8 cellular contexts compared by ENCODE assay signal in genomic region chr11:62706841-62707240, GRCh38. TPM values are rescaled to one million over a fixed set of nuclear protein-coding genes. Genes with fewer than 3 reads are reported as not detected.
A peak's percentile ranks its signal among the peaks of the same experiment; 100 is the strongest.
DNase-seq lines count a peak whose midpoint lies in the region; ATAC-seq and TF ChIP-seq lines count a peak whose summit lies in the region.

No MANE protein-coding gene starts in this region.

- TF ChIP-seq EP300 in gastroesophageal sphincter (IDR thresholded peaks at IDR 0.05), result no peak

- TF ChIP-seq CTCF in GM23338 (conservative IDR thresholded peaks at IDR 0.05; ENCODE audit: low read depth in 2 of 2) (no peak), WTC11 (IDR thresholded peaks at IDR 0.05) (no peak), gastroesophageal sphincter (IDR thresholded peaks at IDR 0.05) (no peak), retinal pigment epithelial cell (conservative IDR thresholded peaks at IDR 0.05; ENCODE audit: low read depth, low read length) (no peak)

- H3K4me3 ChIP-seq in GM23338, result peak overlapping the region; percentile 65
- H3K4me3 ChIP-seq in gastroesophageal sphincter, result peak overlapping the region in 1 of 2 donors; percentile 62
- peak overlapping the region; percentile 49 for H3K4me3 ChIP-seq in retinal pigment epithelial cell (ENCODE audit: low read length)

- no peak for ATAC-seq in GM23338
- ATAC-seq in WTC11, result no peak
- ATAC-seq in gastroesophageal sphincter, result no peak
- no peak for ATAC-seq in GM21515 (IDR thresholded peaks at IDR 0.05; ENCODE audit: unreplicated experiment)
- ATAC-seq in GM18498 (IDR thresholded peaks at IDR 0.05; ENCODE audit: unreplicated experiment), result no peak
- ATAC-seq in HG02759 (IDR thresholded peaks at IDR 0.05; ENCODE audit: unreplicated experiment), result no peak

- peaks cover 9% of the 10 kb centered on the region for H3K79me2 ChIP-seq in GM23338 (replicated peaks; ENCODE audit: insufficient read depth)

- POLR2A ChIA-PET in WTC11 (lab: Charles Lee), result interaction anchor here (0.6 to 6.0 kb wide), 18 partner anchors 18 to 161 kb away, joined by 3 to 35 read pairs (median 6); partner anchors contain the start of genes B3GAT3, C11orf98, CSKMT and HNRNPUL2

- H3K4me2 ChIP-seq in GM23338, result peak overlapping the region; percentile 87

- CTCF ChIA-PET in WTC11 (lab: Charles Lee), result interaction anchor here (1.0 to 4.0 kb wide), 21 partner anchors 9 to 199 kb away, joined by 3 to 24 read pairs (median 5); partner anchors contain the start of genes B3GAT3, C11orf98, CSKMT and GANAB

- no peak overlapping the region for H2AFZ ChIP-seq in GM23338

- peaks cover 27% of the 10 kb centered on the region for H3K27me3 Mint-ChIP-seq in GM23338 (ENCODE audit: insufficient read depth, low read depth, poor library complexity)
- H3K27me3 Mint-ChIP-seq in WTC11 (ENCODE audit: low read depth), result no peaks in the 10 kb centered on the region; the same call in 1 of the 2 replicates

- H3K9me3 Mint-ChIP-seq in GM23338 (no peaks in the 10 kb centered on the region), WTC11 (no peaks in the 10 kb centered on the region)

- peaks cover 38% of the 10 kb centered on the region for H3K36me3 Mint-ChIP-seq in GM23338 (ENCODE audit: low read depth)
- peaks cover 27% of the 10 kb centered on the region for H3K36me3 Mint-ChIP-seq in WTC11

- H3K4me1 Mint-ChIP-seq in GM23338 (peaks cover 36% of the 10 kb centered on the region), WTC11 (peaks cover 38% of the 10 kb centered on the region)

- no peaks in the 10 kb centered on the region for H3K27me3 ChIP-seq in GM23338 (ENCODE audit: insufficient read depth)
- H3K27me3 ChIP-seq in gastroesophageal sphincter, result no peaks in the 10 kb centered on the region

- no peaks in the 10 kb centered on the region for H4K20me1 ChIP-seq in GM23338 (replicated peaks; ENCODE audit: insufficient read depth)

- H3K36me3 ChIP-seq in GM23338 (ENCODE audit: insufficient read depth), result peaks cover 10% of the 10 kb centered on the region; the same call in 1 of the 2 replicates
- H3K36me3 ChIP-seq in gastroesophageal sphincter, result peaks cover 0 to 27% of the 10 kb centered on the region in 2 donors

- H3K27ac Mint-ChIP-seq in GM23338 (peak overlapping the region; percentile 95), WTC11 (peak overlapping the region; percentile 98)

- no peaks in the 10 kb centered on the region for H3K9me3 ChIP-seq in gastroesophageal sphincter

- H3K4me3 Mint-ChIP-seq in GM23338 (peak overlapping the region; percentile 92), WTC11 (peak overlapping the region; percentile 92)

- no peak for DNase-seq in GM23338 (ENCODE audit: low spot score)
- DNase-seq in WTC11 (ENCODE audit: low spot score), result no peak
- no peak for DNase-seq in retinal pigment epithelial cell (ENCODE audit: low read depth)
- no peak for DNase-seq in H4 (ENCODE audit: low spot score)

- H3K27ac ChIP-seq in GM23338 (ENCODE audit: low read depth), result peak overlapping the region; percentile 60; the same call in 1 of the 2 replicates
- H3K27ac ChIP-seq in gastroesophageal sphincter, result peak overlapping the region; percentile 34 to 95 (median 92)

- peaks cover 51% of the 10 kb centered on the region for H3F3A ChIP-seq in GM23338 (replicated peaks; ENCODE audit: low read depth)

- 68 to 78% methylated on average over 7 to 8 of the region's 8 CpGs for WGBS in gastroesophageal sphincter (ENCODE audit: low coverage in 1 of 2), 2 donors

- peaks cover 28% of the 10 kb centered on the region for H3K4me1 ChIP-seq in GM23338 (ENCODE audit: insufficient read depth)
- H3K4me1 ChIP-seq in gastroesophageal sphincter, result peaks cover 0 to 50% (median 29%) of the 10 kb centered on the region in 3 donors

- H3K9me2 ChIP-seq in GM23338 (ENCODE audit: insufficient read depth), result no peaks in the 10 kb centered on the region

- no peak for TF ChIP-seq POLR2A in gastroesophageal sphincter (IDR thresholded peaks at IDR 0.05)

TF ChIP-seq in GM23338, 12 proteins besides CTCF, POLR2A, EP300 and RAD21:
- no peak for TF ChIP-seq ZNF331 (CRISPR knock-in tag; IDR thresholded peaks at IDR 0.05; ENCODE audit: low read depth)
- no peak for TF ChIP-seq ZNF114 (CRISPR knock-in tag; IDR thresholded peaks at IDR 0.05)
- TF ChIP-seq CREB1 (CRISPR knock-in tag; IDR thresholded peaks at IDR 0.05; ENCODE audit: low read depth), result no peak

TF ChIP-seq in WTC11, 78 proteins besides CTCF, POLR2A, EP300 and RAD21:
- TF ChIP-seq ZSCAN18 (CRISPR knock-in tag; IDR thresholded peaks at IDR 0.05) (no peak), CREM (CRISPR knock-in tag; IDR thresholded peaks at IDR 0.05) (0 out of 2 replicates have a peak, but pooled peaks have one; percentile 5)

RNA-seq across cellular contexts. Expression of gene BSCL2, which starts 0.4 kb away (rescaled TPM):
- 49.0 and 60.2 TPM in 2 replicates for total RNA-seq in GM23338 (2014; rRNA removed; shearing (Covaris generic))
- polyA plus RNA-seq in GM23338 (2016; fragmentation: Nextera tagmentation; extraction: Ambion mirVana), result 81.7 and 91.5 TPM in 2 replicates
- total RNA-seq in WTC11 (2021), result 92.0 to 97.2 TPM (median 92.0 TPM) in 3 replicates
- total RNA-seq in gastroesophageal sphincter, result 10 to 100 TPM; 25.7 to 37.8 (median 29.2) TPM
- 128 TPM in 2 replicates for total RNA-seq in H4 (2014; rRNA removed; shearing (Covaris generic))

RNA-seq across cellular contexts. Expression of gene GNG3, which starts 0.6 kb away (rescaled TPM):
- total RNA-seq in GM23338 (2014; rRNA removed; shearing (Covaris generic)), result 0.82 and 2.1 TPM in 2 replicates
- polyA plus RNA-seq in GM23338 (2016; fragmentation: Nextera tagmentation; extraction: Ambion mirVana), result 5.7 and 7.2 TPM in 2 replicates
- total RNA-seq in WTC11 (2021) (3.5 to 6.0 TPM (median 3.9 TPM) in 3 replicates), gastroesophageal sphincter (not detected)
- 0.41 TPM in 1 of 2 replicates, not detected in the other for total RNA-seq in H4 (2014; rRNA removed; shearing (Covaris generic))

RNA-seq across cellular contexts. Expression of gene LRRN4CL, which starts 17.5 kb away (rescaled TPM):
- 0.12 and 0.21 TPM in 2 replicates for total RNA-seq in GM23338 (2014; rRNA removed; shearing (Covaris generic))
- 0.08 and 0.10 TPM in 2 replicates for polyA plus RNA-seq in GM23338 (2016; fragmentation: Nextera tagmentation; extraction: Ambion mirVana)
- total RNA-seq in WTC11 (2021) (0.16 to 0.39 TPM (median 0.23 TPM) in 3 replicates), gastroesophageal sphincter (10 to 100 TPM; 20.1 to 42.1 (median 32.1) TPM)
- 0.14 TPM in 1 of 2 replicates, not detected in the other for total RNA-seq in H4 (2014; rRNA removed; shearing (Covaris generic))

RNA-seq across cellular contexts. Expression of gene HNRNPUL2, which starts 20.4 kb away (rescaled TPM):
- total RNA-seq in GM23338 (2014; rRNA removed; shearing (Covaris generic)), result 18.3 and 21.7 TPM in 2 replicates
- polyA plus RNA-seq in GM23338 (2016; fragmentation: Nextera tagmentation; extraction: Ambion mirVana), result 9.4 and 10.9 TPM in 2 replicates
- total RNA-seq in WTC11 (2021) (42.1 to 42.9 TPM (median 42.2 TPM) in 3 replicates), gastroesophageal sphincter (10 to 100 TPM; 24.2 to 43.7 (median 31.0) TPM)
- 4.7 and 5.0 TPM in 2 replicates for total RNA-seq in H4 (2014; rRNA removed; shearing (Covaris generic))

RNA-seq across cellular contexts. Expression of gene TTC9C, which starts 21.4 kb away (rescaled TPM):
- 27.5 and 51.4 TPM in 2 replicates for total RNA-seq in GM23338 (2014; rRNA removed; shearing (Covaris generic))
- 42.0 and 42.6 TPM in 2 replicates for polyA plus RNA-seq in GM23338 (2016; fragmentation: Nextera tagmentation; extraction: Ambion mirVana)
- total RNA-seq in WTC11 (2021) (39.7 to 48.7 TPM (median 39.8 TPM) in 3 replicates), gastroesophageal sphincter (10 to 100 TPM; 12.5 to 20.5 (median 19.8) TPM)
- total RNA-seq in H4 (2014; rRNA removed; shearing (Covaris generic)), result 35.0 and 46.9 TPM in 2 replicates

Comparison
In these comparisons a context has a peak if more than half of its experiments do, and no peak if none do; other contexts are left out.
1. RNA of gene LRRN4CL, which starts 17.5 kb away (total RNA-seq): 20.1 to 42.1 TPM in gastroesophageal sphincter; 0.16 to 0.39 TPM in WTC11, 0.12 to 0.21 TPM in GM23338 and 0.14 TPM in H4; every median in the first group is over 10 times any median in the second.